25 cellular contexts compared by ENCODE assay signal in the genomic region with DNA sequence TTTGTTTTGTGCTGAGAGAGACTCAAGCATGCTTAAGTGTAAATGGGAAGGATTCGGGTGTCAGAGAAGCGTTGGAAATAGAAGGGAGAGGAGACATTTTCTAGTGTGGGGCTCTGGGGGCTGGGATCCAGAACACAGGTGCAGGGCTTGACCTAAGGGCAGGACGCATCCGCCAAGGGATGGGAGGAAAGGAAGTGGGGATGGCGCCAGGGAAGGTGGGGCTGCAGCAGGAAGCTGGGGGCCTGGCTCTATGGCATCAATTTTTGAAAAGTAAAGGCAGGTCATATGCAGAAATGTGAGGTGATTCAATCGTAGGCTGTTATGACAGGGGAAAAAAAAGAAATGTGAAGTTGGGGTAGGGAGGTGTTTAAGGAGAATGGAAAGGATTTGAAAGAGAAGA.
"Had no signal": no experiment of that assay in that cellular context is flagged by ENCODE, and none has a peak within 500 bp of the region (broad histone marks: within the 10 kb centered on the region; RNA-seq: fewer than 3 reads in every experiment).

No MANE protein-coding gene starts in this region.

- H3K9me3 ChIP-seq: adrenal gland, body of pancreas, breast epithelium, SJCRH30 had no signal

- H3K36me3 ChIP-seq: adrenal gland, breast epithelium, SJCRH30 had no signal

- H3K27me3 ChIP-seq: adrenal gland, body of pancreas, breast epithelium, SJCRH30 had no signal

- H3K27ac ChIP-seq: adrenal gland, breast epithelium, KMS-11, SJCRH30, SK-N-MC had no signal

- H3K4me2 ChIP-seq: KMS-11 had no signal

- H3K4me1 ChIP-seq: adrenal gland, breast epithelium had no signal

- H3K9ac ChIP-seq: KMS-11 had no signal

- H3K4me3 ChIP-seq: adrenal gland, body of pancreas, breast epithelium, SJCRH30, SK-N-MC had no signal

- ATAC-seq: activated CD4-positive, alpha-beta T cell treated with anti-CD3 and anti-CD28 coated beads for 36 hours; activated CD4-positive, CD25-positive, alpha-beta regulatory T cell treated with anti-CD3 and anti-CD28 coated beads, Interleukin-2, amount 50 U/mL, for 24 hours; activated CD8-positive, alpha-beta T cell treated with anti-CD3 and anti-CD28 coated beads, Interleukin-2, amount 10 ng/mL, durations not matched to agents 7 days and 5 days; body of pancreas; WTC11 had no signal

- DNase-seq: activated CD4-positive, alpha-beta T cell treated with anti-CD3 and anti-CD28 coated beads for 36 hours; activated CD4-positive, alpha-beta T cell treated with anti-CD3 and anti-CD28 coated beads, Interleukin-2, amount 10 ng/mL, durations not matched to agents 7 days and 5 days; activated CD4-positive, alpha-beta T cell treated with anti-CD3 and anti-CD28 coated beads, Interleukin-2, amount 50 U/mL, for 48 hours; activated CD8-positive, alpha-beta T cell treated with anti-CD3 and anti-CD28 coated beads, Interleukin-2, amount 10 ng/mL, durations not matched to agents 7 days and 5 days; activated gamma-delta T cell; activated naive CD4-positive, alpha-beta T cell treated with Interleukin-2 at 50 U/mL for 16 hours; activated T-cell treated with anti-CD3 and anti-CD28 coated beads, Interleukin-2, amount 50 U/mL, for 24 hours; adrenal gland; body of pancreas; NCI-H1048; NCI-H1105 treated with DMSO at 0.1 percent for 48 hours; NCI-H1436; NCI-H1694; NCI-H1930; NCI-H345; NCI-H524 treated with DMSO at 0.1 percent for 48 hours; NK-92 treated with Interleukin-12 subunit alpha and Interleukin-12 subunit beta, amount 100 ng/mL, for 24 hours; SHP77; T1000 had no signal
